9 cellular contexts compared by ENCODE assay signal in genomic region chr20:6733965-6734364, GRCh38. TPM values are rescaled to one million over a fixed set of nuclear protein-coding genes. Genes with fewer than 3 reads are reported as not detected.
"Had no signal": no experiment of that assay in that cellular context is flagged by ENCODE, and none has a peak within 500 bp of the region (broad histone marks: within the 10 kb centered on the region; RNA-seq: fewer than 3 reads in every experiment).

No MANE protein-coding gene starts in this region.

- DNase-seq: IMR-90, KBM-7, KG1 had no signal

- FAIRE-seq: HepG2, HTR-8/SVneo, K562 had no signal

- H3K9ac ChIP-seq: KMS-11 had no signal

- H3K27ac ChIP-seq: HL-60, KMS-11 had no signal

- H3K4me3 ChIP-seq: K562 had no signal

- H3K4me2 ChIP-seq: KMS-11 had no signal

- ATAC-seq: HepG2, K562 had no signal

RNA-seq across cellular contexts. Expression of gene BMP2, which starts 33.5 kb away (rescaled TPM):
- polyA plus RNA-seq: IgD-negative memory B cell had no signal
